Comparison of ENCODE assay signal across 8 cellular contexts in the genomic region with DNA sequence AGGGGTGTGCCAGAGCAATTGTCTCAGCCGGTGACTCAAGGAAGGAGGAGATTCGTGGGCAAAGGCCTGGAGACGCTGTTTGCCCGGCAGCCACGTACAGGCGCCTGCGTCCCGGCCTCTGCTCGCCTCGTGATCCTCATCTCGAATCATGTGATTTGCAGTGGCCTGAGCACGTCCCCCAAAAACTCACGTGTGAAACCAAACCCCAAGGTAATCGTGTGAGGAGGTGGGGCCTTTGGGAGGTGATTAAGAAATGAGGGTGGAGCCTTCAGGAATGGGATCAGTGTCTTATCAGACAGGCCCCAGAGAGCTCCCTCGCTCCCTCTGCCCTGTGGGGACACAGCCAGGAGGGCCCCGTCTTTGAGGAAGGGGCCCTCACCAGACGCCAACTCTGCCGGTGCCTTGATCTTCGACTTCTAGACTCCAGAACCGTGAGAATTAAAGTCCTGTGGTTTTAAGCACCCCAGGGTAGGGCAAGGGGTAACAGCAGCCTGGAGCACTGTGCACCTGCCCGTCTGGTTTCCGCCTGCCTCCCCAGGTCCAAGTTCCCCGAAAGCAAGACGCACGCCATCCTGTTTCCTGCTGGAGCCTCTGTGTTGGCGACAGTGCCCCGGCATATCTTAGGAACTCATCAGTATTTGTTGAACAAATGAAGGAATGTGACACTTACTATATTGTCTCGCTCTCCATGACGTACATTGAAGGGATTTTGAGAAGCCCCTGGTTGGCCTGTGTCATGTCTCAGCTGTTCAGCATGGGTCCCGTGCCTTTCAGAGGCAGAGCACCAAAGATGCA.
"Had no signal": no experiment of that assay in that cellular context is flagged by ENCODE, and none has a peak within 500 bp of the region (broad histone marks: within the 10 kb centered on the region; RNA-seq: fewer than 3 reads in every experiment).

No MANE protein-coding gene starts in this region.

- H3K36me3 Mint-ChIP-seq: activated CD4-positive, alpha-beta memory T cell treated with anti-CD3 and anti-CD28 coated beads for 36 hours; brain; neural progenitor cell; stimulated activated memory B cell treated with anti-CD40 and anti-IgM and Interleukin-4, amounts not matched to agents 10 μg/mL and 1 μg/mL and 100 μg/mL, for 72 hours had no signal

- H3K4me1 Mint-ChIP-seq: neural progenitor cell; stimulated activated memory B cell treated with anti-CD40 and anti-IgM and Interleukin-4, amounts not matched to agents 10 μg/mL and 1 μg/mL and 100 μg/mL, for 72 hours had no signal

- H3K27ac Mint-ChIP-seq: activated CD4-positive, alpha-beta memory T cell treated with anti-CD3 and anti-CD28 coated beads for 36 hours; dendritic cell treated with granulocyte-macrophage colony-stimulating factor and Interleukin-4, amounts not matched to agents 40 ng/mL and 50 ng/mL, for 4 days; neural progenitor cell; stimulated activated memory B cell treated with anti-CD40 and anti-IgM and Interleukin-4, amounts not matched to agents 10 μg/mL and 1 μg/mL and 100 μg/mL, for 72 hours had no signal

- H3K4me3 Mint-ChIP-seq: activated CD4-positive, alpha-beta memory T cell treated with anti-CD3 and anti-CD28 coated beads for 36 hours; brain; dendritic cell treated with granulocyte-macrophage colony-stimulating factor and Interleukin-4, amounts not matched to agents 40 ng/mL and 50 ng/mL, for 4 days; neural progenitor cell; stimulated activated memory B cell treated with anti-CD40 and anti-IgM and Interleukin-4, amounts not matched to agents 10 μg/mL and 1 μg/mL and 100 μg/mL, for 72 hours had no signal

- H3K27me3 Mint-ChIP-seq: activated CD4-positive, alpha-beta memory T cell treated with anti-CD3 and anti-CD28 coated beads for 36 hours had no signal

- H3K9me3 Mint-ChIP-seq: dendritic cell treated with granulocyte-macrophage colony-stimulating factor and Interleukin-4, amounts not matched to agents 40 ng/mL and 50 ng/mL, for 4 days had no signal

- DNase-seq: activated CD4-positive, alpha-beta memory T cell treated with anti-CD3 and anti-CD28 coated beads for 36 hours; activated CD8-positive, alpha-beta memory T cell treated with anti-CD3 and anti-CD28 coated beads, Interleukin-2, amount 50 U/mL, for 48 hours; amniotic stem cell; cerebellar nuclear complex had no signal

- ATAC-seq: stimulated activated memory B cell treated with anti-CD40 and anti-IgM and Interleukin-4, amounts not matched to agents 10 μg/mL and 1 μg/mL and 100 μg/mL, for 72 hours had no signal
